Comparison of ENCODE assay signal across 8 cellular contexts in genomic region chr11:70399681-70400112, GRCh38. TPM values are rescaled to one million over a fixed set of nuclear protein-coding genes. Genes with fewer than 3 reads are reported as not detected.
DNase-seq lines count a peak whose midpoint lies in the region; ATAC-seq, FAIRE-seq and TF ChIP-seq lines count a peak whose summit lies in the region.

No MANE protein-coding gene starts in this region.

- 7% methylated on average over 15 of the region's 16 CpGs for WGBS in A549 (ENCODE audit: missing lambda C conversion rate)

- no peaks in the 10 kb centered on the region for H3K27me3 ChIP-seq in ascending aorta

- peak; percentile 15; the same call in 1 of the 2 replicates for TF ChIP-seq POLR2A in A549 (IDR thresholded peaks at IDR 0.05; ENCODE audit: low read length)

- ATAC-seq in A549 (peak; percentile 69 to 82), left ventricle myocardium superior (peak; percentile 75), GM19455 (IDR thresholded peaks at IDR 0.05; ENCODE audit: unreplicated experiment) (no peak), GM18909 (IDR thresholded peaks at IDR 0.05; ENCODE audit: poor library complexity, unreplicated experiment) (no peak)

- H3K9me3 ChIP-seq in A549 (no peaks in the 10 kb centered on the region), ascending aorta (no peaks in the 10 kb centered on the region)

- no peak for FAIRE-seq in A549 (lab: Jason Lieb, UNC)

- H3K4me3 ChIP-seq in A549 = peak overlapping the region; percentile 96
- H3K4me3 ChIP-seq in ascending aorta = peak overlapping the region; percentile 87 to 91

- DNase-seq in A549 (ENCODE audit: low read depth in 1 of 2, low spot score in 1 of 2) (peak; percentile 90 to 94), HPDE6-E6E7 (ENCODE audit: extremely low spot score) (peak; percentile 93), ascending aorta (ENCODE audit: low spot score in 2 of 2) (peak; percentile 71 to 94), left ventricle myocardium superior (peak; percentile 88), pons (ENCODE audit: low spot score) (peak; percentile 65), KG1 (lab: John Stamatoyannopoulos, UW) (no peak)

- POLR2A ChIA-PET in A549 (lab: Yijun Ruan, JAX) = interaction anchor here (0.9 to 1.3 kb wide), 2 partner anchors 18 to 22 kb away, joined by 3 read pairs; no protein-coding TSS in a partner anchor

- intact Hi-C loops in ascending aorta (cut with DNase I) (loop anchor here (1.0 to 5.0 kb wide), 2 partner anchors 129 to 197 kb away; partner anchors contain the start of genes FADD and PPFIA1), left ventricle myocardium superior (cut with micrococcal nuclease) (no loop called here)

- no peak for TF ChIP-seq EP300 in A549 (IDR thresholded peaks at IDR 0.05)

- H3K4me1 ChIP-seq in A549 (peaks cover 43% of the 10 kb centered on the region), ascending aorta (peaks cover 9 to 23% of the 10 kb centered on the region in 2 donors)

- peak overlapping the region; percentile 87 for H3K4me2 ChIP-seq in A549

- CTCF ChIA-PET in A549 (lab: Yijun Ruan, JAX) = interaction anchor here (0.5 to 2.9 kb wide), 3 partner anchors 16 to 299 kb away, joined by 4 to 8 read pairs (median 4); no protein-coding TSS in a partner anchor

- TF ChIP-seq RAD21 in A549 (conservative IDR thresholded peaks at IDR 0.05 in 1 of 2, IDR thresholded peaks at IDR 0.05 in 1 of 2) = no peak

- H3K27ac ChIP-seq in A549 = peak overlapping the region; percentile 98 to 100
- H3K27ac ChIP-seq in ascending aorta = peak overlapping the region; percentile 94

- no peaks in the 10 kb centered on the region for H3K36me3 ChIP-seq in ascending aorta

- no peak for TF ChIP-seq CTCF in A549 (IDR thresholded peaks at IDR 0.05)
- TF ChIP-seq CTCF in ascending aorta (IDR thresholded peaks at IDR 0.05) = no peak

TF ChIP-seq in A549, 52 proteins besides CTCF, POLR2A, EP300 and RAD21:
- TF ChIP-seq CHD2 (IDR thresholded peaks at IDR 0.05; ENCODE audit: low read length, partially characterized antibody) = no peak
- TF ChIP-seq CBX8 (IDR thresholded peaks at IDR 0.05) = no peak
- peak; percentile 17; the same call in 1 of the 2 replicates for TF ChIP-seq NPAS2 (CRISPR knock-in tag; IDR thresholded peaks at IDR 0.05; ENCODE audit: borderline replicate concordance)
- TF ChIP-seq JUNB (IDR thresholded peaks at IDR 0.05) = peak; percentile 57; the same call in 1 of the 2 replicates
- no peak for TF ChIP-seq ELK1 (IDR thresholded peaks at IDR 0.05; ENCODE audit: low read depth, low read length)
- no peak for TF ChIP-seq HMGXB4 (CRISPR knock-in tag; IDR thresholded peaks at IDR 0.05; ENCODE audit: borderline replicate concordance)
- no peak for TF ChIP-seq TFCP2L1 (CRISPR knock-in tag; IDR thresholded peaks at IDR 0.05)
- no peak for TF ChIP-seq GATA3 (IDR thresholded peaks at IDR 0.05; ENCODE audit: borderline replicate concordance)
- TF ChIP-seq CEBPB (IDR thresholded peaks at IDR 0.05) = no peak
- no peak for TF ChIP-seq CHD4 (IDR thresholded peaks at IDR 0.05; ENCODE audit: borderline replicate concordance)
- TF ChIP-seq HOXB13 (CRISPR knock-in tag; IDR thresholded peaks at IDR 0.05; ENCODE audit: low read depth) = no peak
- TF ChIP-seq MYC (IDR thresholded peaks at IDR 0.05; ENCODE audit: borderline replicate concordance, low read length) = peak; percentile 55; the same call in 1 of the 2 replicates
- no peak for TF ChIP-seq KDM5A (IDR thresholded peaks at IDR 0.05)
- no peak for TF ChIP-seq HEYL (CRISPR knock-in tag; IDR thresholded peaks at IDR 0.05)
- TF ChIP-seq USF2 (IDR thresholded peaks at IDR 0.05) = no peak
- no peak for TF ChIP-seq ZFP36 (IDR thresholded peaks at IDR 0.05; ENCODE audit: borderline replicate concordance, partially characterized antibody)
- no peak for TF ChIP-seq SREBF2 (IDR thresholded peaks at IDR 0.05)
- no peak for TF ChIP-seq HOXA7 (CRISPR knock-in tag; IDR thresholded peaks at IDR 0.05)
- TF ChIP-seq MAX (IDR thresholded peaks at IDR 0.05) = peak; percentile 90
- no peak for TF ChIP-seq RNF2 (IDR thresholded peaks at IDR 0.05; ENCODE audit: borderline replicate concordance, low read depth)
- TF ChIP-seq BHLHE40 (IDR thresholded peaks at IDR 0.05; ENCODE audit: low read depth, low read length) = peak; percentile 62; the same call in 1 of the 2 replicates
- no peak for TF ChIP-seq MAFK (IDR thresholded peaks at IDR 0.05; ENCODE audit: partially characterized antibody)
- no peak for TF ChIP-seq TP53 (CRISPR knock-in tag; IDR thresholded peaks at IDR 0.05)
- TF ChIP-seq EHMT2 (IDR thresholded peaks at IDR 0.05; ENCODE audit: low read depth) = no peak
- no peak for TF ChIP-seq HES2 (IDR thresholded peaks at IDR 0.05)
- TF ChIP-seq ATOH8 (CRISPR knock-in tag; IDR thresholded peaks at IDR 0.05; ENCODE audit: low read depth) = no peak
- TF ChIP-seq RFX5 (IDR thresholded peaks at IDR 0.05) = no peak
- no peak for TF ChIP-seq EHF (CRISPR knock-in tag; IDR thresholded peaks at IDR 0.05)
- TF ChIP-seq PBX3 (IDR thresholded peaks at IDR 0.05) = no peak
- no peak for TF ChIP-seq KDM1A (IDR thresholded peaks at IDR 0.05; ENCODE audit: low read depth)
- peak; percentile 72 for TF ChIP-seq FOSL2 (IDR thresholded peaks at IDR 0.05)
- TF ChIP-seq FOSL2 (CRISPR knock-in tag; IDR thresholded peaks at IDR 0.05) = peak; percentile 96
- no peak for TF ChIP-seq SMC3 (IDR thresholded peaks at IDR 0.05)
TF ChIP-seq in A549: peak in this region for 6.

RNA-seq across cellular contexts. Expression of gene CTTN, which starts 1.4 kb away (rescaled TPM):
- polyA plus RNA-seq in A549 (2011; rRNA removed) (140 and 144 TPM in 2 replicates), A549 (2017; fragmentation: RNase III; extraction: RNeasy Plus Mini Kit Qiagen cat#74134 plus additional on column Dnase treatment) (205 to 214 TPM (median 212 TPM) in 3 replicates)
- polyA plus RNA-seq in A549 (2012; cell fraction: cytosol; rRNA removed) = 145 and 147 TPM in 2 replicates
- polyA plus RNA-seq in A549 (2012; cell fraction: nucleus; rRNA removed) = 403 and 526 TPM in 2 replicates
- 142 and 159 TPM in 2 replicates for polyA minus RNA-seq in A549 (2011; rRNA and poly(A)+ RNA removed)
- total RNA-seq in ascending aorta (166 TPM), left ventricle myocardium superior (169 TPM)

Comparison
In these comparisons a context has a peak if more than half of its experiments do, and no peak if none do; other contexts are left out.
1. ATAC-seq: peak in A549 (2 of 2) and left ventricle myocardium superior (single experiment); none in GM19455 (single experiment) and GM18909 (single experiment).